ENCODE assay signal across 8 cellular contexts in genomic region chr9:132114102-132114707, GRCh38. TPM values are rescaled to one million over a fixed set of nuclear protein-coding genes. Genes with fewer than 3 reads are reported as not detected.
A peak's percentile ranks its signal among the peaks of the same experiment; 100 is the strongest.
DNase-seq lines count a peak whose midpoint lies in the region; ATAC-seq and TF ChIP-seq lines count a peak whose summit lies in the region.

No MANE protein-coding gene starts in this region.

- H3K4me3 ChIP-seq in CD8-positive, alpha-beta T cell (ENCODE audit: low read depth, low read length) = no peak overlapping the region
- no peak overlapping the region for H3K4me3 ChIP-seq in iPS DF 6.9 (ENCODE audit: low read length)

- H3K36me3 ChIP-seq in CD8-positive, alpha-beta T cell (ENCODE audit: insufficient read depth, low read length) = no peaks in the 10 kb centered on the region
- H3K36me3 ChIP-seq in iPS DF 6.9 (ENCODE audit: control insufficient read depth, insufficient read depth, low read length) = no peaks in the 10 kb centered on the region

- no peaks in the 10 kb centered on the region for H3K9me3 Mint-ChIP-seq in CD8-positive, alpha-beta T cell

- peaks cover 5% of the 10 kb centered on the region for H3K27me3 ChIP-seq in CD8-positive, alpha-beta T cell (ENCODE audit: insufficient read depth, low read length)
- no peaks in the 10 kb centered on the region for H3K27me3 ChIP-seq in iPS DF 6.9 (ENCODE audit: control insufficient read depth, insufficient read depth, low read length)

- no peaks in the 10 kb centered on the region for H3K9me3 ChIP-seq in CD8-positive, alpha-beta T cell (ENCODE audit: low read length)
- H3K9me3 ChIP-seq in iPS DF 6.9 (ENCODE audit: control insufficient read depth, insufficient read depth, low read length) = no peaks in the 10 kb centered on the region

- no peak for TF ChIP-seq CTCF in CD8-positive, alpha-beta T cell (IDR thresholded peaks at IDR 0.05)

- POLR2A ChIA-PET in CD8-positive, alpha-beta T cell (lab: Charles Lee) = no interaction called here

- CTCF ChIA-PET in CD8-positive, alpha-beta T cell (lab: Charles Lee) = interaction anchor here (0.7 kb wide), 1 partner anchor 122 kb away, joined by 3 read pairs; no protein-coding TSS in a partner anchor

- H3K4me1 Mint-ChIP-seq in CD8-positive, alpha-beta T cell (ENCODE audit: low read depth) = no peaks in the 10 kb centered on the region

- H3K27ac Mint-ChIP-seq in CD8-positive, alpha-beta T cell = no peak overlapping the region

- peak in 5 of 7 experiments; percentile 14 to 61 (median 38) for DNase-seq in CD8-positive, alpha-beta T cell
- DNase-seq in NOMO-1 treated with DMSO at 0.1 percent for 48 hours (lab: John Stamatoyannopoulos, UW; ENCODE audit: unreplicated experiment) (peak; percentile 14), amniotic epithelial cell (ENCODE audit: low read depth) (peak; percentile 64), iPS DF 6.9 (ENCODE audit: low read depth, low spot score) (peak; percentile 55)
- peak; percentile 50 for DNase-seq in stimulated activated CD4-positive, alpha-beta T cell treated with anti-CD3 and anti-CD28 coated beads, Interleukin-15, amount 100 ng/mL, for 24 hours

- no peaks in the 10 kb centered on the region for H3K36me3 Mint-ChIP-seq in CD8-positive, alpha-beta T cell

- H3K4me1 ChIP-seq in CD8-positive, alpha-beta T cell (ENCODE audit: insufficient read depth, low read length) = no peaks in the 10 kb centered on the region
- no peaks in the 10 kb centered on the region for H3K4me1 ChIP-seq in iPS DF 6.9 (ENCODE audit: control insufficient read depth, insufficient read depth, low read length)

- WGBS in iPS DF 6.9 (ENCODE audit: insufficient coverage, insufficient read length) = no CpG with 5 or more reads among the region's 18 CpGs

- intact Hi-C loops in CD8-positive, alpha-beta T cell (cut with DNase I, micrococcal nuclease) = no loop called here

- peak; percentile 46 for ATAC-seq in CD8-positive, alpha-beta T cell
- ATAC-seq in HG03354 (IDR thresholded peaks at IDR 0.05; ENCODE audit: poor library complexity, severe bottlenecking, unreplicated experiment) (no peak), HG03342 (IDR thresholded peaks at IDR 0.05; ENCODE audit: unreplicated experiment) (no peak), HG02852 (IDR thresholded peaks at IDR 0.05; ENCODE audit: unreplicated experiment) (no peak)

- peaks cover 45% of the 10 kb centered on the region for H3K27me3 Mint-ChIP-seq in CD8-positive, alpha-beta T cell (ENCODE audit: low read depth)

- no peak overlapping the region for H3K27ac ChIP-seq in CD8-positive, alpha-beta T cell (ENCODE audit: low read depth, low read length)
- H3K27ac ChIP-seq in iPS DF 6.9 (ENCODE audit: low read length) = no peak overlapping the region

- H3K4me3 Mint-ChIP-seq in CD8-positive, alpha-beta T cell = no peak overlapping the region

RNA-seq across cellular contexts. Expression of gene MED27, which starts 34.5 kb away (rescaled TPM):
- 10 to 100 TPM; 17.8 to 18.6 TPM for total RNA-seq in CD8-positive, alpha-beta T cell

RNA-seq across cellular contexts. Expression of gene NTNG2, which starts 47.7 kb away (rescaled TPM):
- 1 to 10 TPM; 5.8 TPM for total RNA-seq in CD8-positive, alpha-beta T cell

Comparison
In these comparisons a context has a peak if more than half of its experiments do, and no peak if none do; other contexts are left out.
1. DNase-seq: peak in every context shown above with its lines; median percentile 64 in amniotic epithelial cell; 55 in iPS DF 6.9; 50 in stimulated activated CD4-positive, alpha-beta T cell treated with anti-CD3 and anti-CD28 coated beads, Interleukin-15, amount 100 ng/mL, for 24 hours; 38 in CD8-positive, alpha-beta T cell; 14 in NOMO-1 treated with DMSO at 0.1 percent for 48 hours.